In the genomic region with DNA sequence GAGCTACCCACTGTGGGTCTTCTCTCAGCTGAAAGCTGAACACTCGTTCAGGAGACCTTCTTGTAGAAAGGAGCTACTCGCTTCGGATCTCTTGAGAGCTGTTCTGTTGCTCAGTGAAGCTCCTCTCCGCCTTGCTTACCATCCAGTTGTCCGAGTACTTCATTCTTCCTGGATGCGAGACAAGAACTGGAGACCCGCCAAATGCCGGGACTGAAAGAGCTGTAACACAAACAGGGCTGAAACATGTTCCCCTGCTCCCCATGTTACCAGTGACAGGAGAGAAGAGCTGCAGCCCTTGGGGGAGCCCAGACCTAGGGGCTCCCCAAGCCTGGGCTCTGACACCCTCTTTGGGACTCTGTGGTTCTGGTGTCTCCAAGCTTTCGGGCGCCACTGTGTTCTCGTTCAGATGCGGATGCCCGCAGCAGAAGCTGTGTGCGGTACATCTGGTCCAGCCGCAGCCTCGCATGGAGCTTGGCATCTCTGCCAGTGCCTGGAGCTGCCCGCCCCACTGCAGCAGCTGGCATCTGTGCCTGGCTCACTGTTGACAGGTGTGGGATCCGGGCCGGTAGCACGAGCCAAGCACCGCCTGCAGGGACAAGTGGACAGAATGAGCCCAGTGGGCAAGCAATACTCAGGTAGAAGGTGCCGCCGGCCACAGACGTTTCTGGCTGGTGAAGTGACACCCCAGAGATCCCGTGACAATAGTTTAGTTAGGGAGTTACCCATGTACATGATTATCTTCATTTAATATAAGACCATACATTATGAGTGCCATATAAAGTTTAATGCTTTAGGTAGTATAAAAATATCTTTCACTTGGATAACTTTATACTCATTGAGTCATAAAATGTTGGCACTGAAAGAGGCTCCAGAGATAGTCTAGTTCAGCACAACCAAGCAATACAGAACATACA, we compare ENCODE assay signal across 28 cellular contexts. TPM values are rescaled to one million over a fixed set of nuclear protein-coding genes. Genes with fewer than 3 reads are reported as not detected.
A peak's percentile ranks its signal among the peaks of the same experiment; 100 is the strongest.
DNase-seq lines count a peak whose midpoint lies in the region; ATAC-seq, FAIRE-seq and TF ChIP-seq lines count a peak whose summit lies in the region.
"Had no signal": no experiment of that assay in that cellular context is flagged by ENCODE, and none has a peak within 500 bp of the region (broad histone marks: within the 10 kb centered on the region; RNA-seq: fewer than 3 reads in every experiment).

No MANE protein-coding gene starts in this region.

- no peaks in the 10 kb centered on the region for H3K9me3 Mint-ChIP-seq in natural killer cell
- no peaks in the 10 kb centered on the region for H3K9me3 Mint-ChIP-seq in natural killer cell treated with Interleukin-12 subunit alpha and Interleukin-12 subunit beta and Interleukin-15 and Interleukin-18, amount 100 ng/mL, for 72 hours
- H3K9me3 Mint-ChIP-seq: HFFc6 had no signal

- TF ChIP-seq POLR2A in transverse colon (IDR thresholded peaks at IDR 0.05) = no peak
- no peak for TF ChIP-seq POLR2A in right lobe of liver (IDR thresholded peaks at IDR 0.05)

- H3K9ac ChIP-seq in mucosa of rectum (ENCODE audit: low read depth in 1 of 2, low read length in 2 of 2) = no peak overlapping the region

- H3K27ac ChIP-seq in mucosa of rectum (ENCODE audit: low read depth in 2 of 2, low read length in 2 of 2) = peak overlapping the region; percentile 42 to 49
- peak overlapping the region; percentile 45 to 68 (median 60) for H3K27ac ChIP-seq in transverse colon
- H3K27ac ChIP-seq in caudate nucleus (ENCODE audit: low read depth, low read length) = no peak overlapping the region
- H3K27ac ChIP-seq in right lobe of liver = no peak overlapping the region
- H3K27ac ChIP-seq: C4-2B had no signal

- DNase-seq in natural killer cell = no peak
- DNase-seq in natural killer cell treated with Interleukin-12 subunit alpha and Interleukin-12 subunit beta and Interleukin-15 and Interleukin-18, amount 100 ng/mL, for 72 hours (ENCODE audit: low spot score) = no peak
- peak; percentile 79 for DNase-seq in transverse colon
- DNase-seq in caudate nucleus (lab: John Stamatoyannopoulos, UW) = no peak
- DNase-seq in A172 (ENCODE audit: low spot score) = no peak
- DNase-seq in right lobe of liver = no peak
- DNase-seq: Calu3, GOT3, HFFc6, Kasumi-1, MV-4-11, NCI-H1105, NCI-H1436 treated with DMSO at 0.1 percent for 48 hours, NCI-H1930, NCI-H2107, NCI-H446, NCI-H524 treated with DMSO at 0.1 percent for 48 hours, NCI-H82, SHP77 treated with DMSO at 0.1 percent for 48 hours had no signal

- H3K36me3 Mint-ChIP-seq in natural killer cell = peaks cover 7% of the 10 kb centered on the region
- H3K36me3 Mint-ChIP-seq in natural killer cell treated with Interleukin-12 subunit alpha and Interleukin-12 subunit beta and Interleukin-15 and Interleukin-18, amount 100 ng/mL, for 72 hours = no peaks in the 10 kb centered on the region

- H3K27me3 ChIP-seq in mucosa of rectum (ENCODE audit: control insufficient read depth in 2 of 2, insufficient read depth in 2 of 2, low read length in 2 of 2) (no peaks in the 10 kb centered on the region), transverse colon (no peaks in the 10 kb centered on the region), right lobe of liver (no peaks in the 10 kb centered on the region)

- H3K4me3 ChIP-seq in mucosa of rectum (ENCODE audit: low read length in 2 of 2) = peak overlapping the region; percentile 34 to 38
- H3K4me3 ChIP-seq in transverse colon = peak overlapping the region in 1 of 4 donors; percentile 9
- no peak overlapping the region for H3K4me3 ChIP-seq in right lobe of liver
- H3K4me3 ChIP-seq: HAP-1, K562 had no signal

- H3K4me1 ChIP-seq in mucosa of rectum (ENCODE audit: control insufficient read depth in 2 of 2, insufficient read depth in 2 of 2, low read length in 2 of 2) (peaks cover 12 to 22% of the 10 kb centered on the region in 2 donors), transverse colon (peaks cover 0 to 22% (median 9%) of the 10 kb centered on the region in 4 donors), right lobe of liver (no peaks in the 10 kb centered on the region)
- H3K4me1 ChIP-seq: HAP-1 had no signal

- FAIRE-seq in colon (lab: Jason Lieb, UNC) = peak; percentile 5
- FAIRE-seq: G401.6, HTR-8/SVneo, K562 had no signal

- in situ Hi-C loops in transverse colon (cut with MboI; ENCODE audit: low pct_ligation_motif_present in 1 of 4, low pct_unique_long_range_greater_than_20kb in 1 of 4, low sequenced_read_pairs in 3 of 4) = no loop called here

- H3K9me3 ChIP-seq in mucosa of rectum (ENCODE audit: control insufficient read depth in 2 of 2, low read length in 2 of 2) (no peaks in the 10 kb centered on the region), transverse colon (no peaks in the 10 kb centered on the region), right lobe of liver (no peaks in the 10 kb centered on the region)
- H3K9me3 ChIP-seq: HAP-1 had no signal

- TF ChIP-seq EP300 in transverse colon (IDR thresholded peaks at IDR 0.05; ENCODE audit: low read depth) = no peak

- WGBS in transverse colon (ENCODE audit: low coverage in 1 of 2), 2 donors = 60 to 70% methylated on average over 2 to 21 of the region's 25 CpGs
- 96% methylated on average over 11 of the region's 25 CpGs for WGBS in right lobe of liver (ENCODE audit: insufficient coverage, low coverage, low lambda C conversion rate, missing lambda C conversion rate)

- intact Hi-C loops in natural killer cell (cut with micrococcal nuclease) (no loop called here), transverse colon (cut with DNase I; ENCODE audit: low total_unique reads) (no loop called here), right lobe of liver (cut with DNase I) (no loop called here)

- no peak overlapping the region for H3K4me3 Mint-ChIP-seq in natural killer cell
- H3K4me3 Mint-ChIP-seq in natural killer cell treated with Interleukin-12 subunit alpha and Interleukin-12 subunit beta and Interleukin-15 and Interleukin-18, amount 100 ng/mL, for 72 hours = no peak overlapping the region
- H3K4me3 Mint-ChIP-seq: B cell, HFFc6 had no signal

- peaks cover 22 to 26% of the 10 kb centered on the region in 2 donors for H3K4me1 Mint-ChIP-seq in natural killer cell
- H3K4me1 Mint-ChIP-seq in natural killer cell treated with Interleukin-12 subunit alpha and Interleukin-12 subunit beta and Interleukin-15 and Interleukin-18, amount 100 ng/mL, for 72 hours (ENCODE audit: low read depth in 2 of 2) = peaks cover 14 to 21% of the 10 kb centered on the region in 2 donors

- ATAC-seq in natural killer cell (no peak), right lobe of liver (no peak)
- no peak for ATAC-seq in natural killer cell treated with Interleukin-12 subunit alpha and Interleukin-12 subunit beta and Interleukin-15 and Interleukin-18, amount 100 ng/mL, for 72 hours
- ATAC-seq: K562, Panc1 had no signal

- H3K27ac Mint-ChIP-seq in natural killer cell = peak overlapping the region; percentile 95 to 97
- peak overlapping the region in 1 of 2 donors; percentile 78 for H3K27ac Mint-ChIP-seq in natural killer cell treated with Interleukin-12 subunit alpha and Interleukin-12 subunit beta and Interleukin-15 and Interleukin-18, amount 100 ng/mL, for 72 hours
- H3K27ac Mint-ChIP-seq: B cell, HFFc6 had no signal

- TF ChIP-seq CTCF in natural killer cell (IDR thresholded peaks at IDR 0.05) (no peak), transverse colon (IDR thresholded peaks at IDR 0.05) (peak in 2 of 5 experiments; percentile 18 to 24), right lobe of liver (IDR thresholded peaks at IDR 0.05) (no peak)

- H3K27me3 Mint-ChIP-seq in natural killer cell (ENCODE audit: low read depth in 2 of 2) = no peaks in the 10 kb centered on the region
- no peaks in the 10 kb centered on the region for H3K27me3 Mint-ChIP-seq in natural killer cell treated with Interleukin-12 subunit alpha and Interleukin-12 subunit beta and Interleukin-15 and Interleukin-18, amount 100 ng/mL, for 72 hours
- H3K27me3 Mint-ChIP-seq: B cell had no signal

- H3K36me3 ChIP-seq in mucosa of rectum (ENCODE audit: control insufficient read depth in 2 of 2, insufficient read depth in 2 of 2, low read length in 2 of 2) (peaks cover 0 to 11% of the 10 kb centered on the region in 2 donors), transverse colon (peaks cover 0 to 19% (median 0%) of the 10 kb centered on the region in 4 donors), right lobe of liver (no peaks in the 10 kb centered on the region)

RNA-seq across cellular contexts. Expression of a gene that starts 49.1 kb away (rescaled TPM):
- total RNA-seq in natural killer cell (10 to 100 TPM; 36.0 to 43.8 (median 39.4) TPM), transverse colon (10 to 100 TPM; 35.7 to 79.6 (median 43.8) TPM), right lobe of liver (10 to 100 TPM in 2 of 6 experiments, 1 to 10 TPM in 4; 6.1 to 15.2 (median 7.2) TPM)
- 10 to 100 TPM; 31.1 to 45.7 TPM for total RNA-seq in natural killer cell treated with Interleukin-12 subunit alpha and Interleukin-12 subunit beta and Interleukin-15 and Interleukin-18, amount 100 ng/mL, for 72 hours
- total RNA-seq in A172 (2014; rRNA removed; shearing (Covaris generic)) = 17.9 and 29.2 TPM in 2 replicates

Comparison
In these comparisons a context has a peak if more than half of its experiments do, and no peak if none do; other contexts are left out.
1. H3K27ac ChIP-seq: peak in mucosa of rectum (2 of 2) and transverse colon (4 of 4); none in caudate nucleus (single experiment) and right lobe of liver (0 of 3).
2. H3K4me3 ChIP-seq: peak in mucosa of rectum (2 of 2); none in right lobe of liver (0 of 3).